11 cellular contexts compared by ENCODE assay signal in the genomic region with DNA sequence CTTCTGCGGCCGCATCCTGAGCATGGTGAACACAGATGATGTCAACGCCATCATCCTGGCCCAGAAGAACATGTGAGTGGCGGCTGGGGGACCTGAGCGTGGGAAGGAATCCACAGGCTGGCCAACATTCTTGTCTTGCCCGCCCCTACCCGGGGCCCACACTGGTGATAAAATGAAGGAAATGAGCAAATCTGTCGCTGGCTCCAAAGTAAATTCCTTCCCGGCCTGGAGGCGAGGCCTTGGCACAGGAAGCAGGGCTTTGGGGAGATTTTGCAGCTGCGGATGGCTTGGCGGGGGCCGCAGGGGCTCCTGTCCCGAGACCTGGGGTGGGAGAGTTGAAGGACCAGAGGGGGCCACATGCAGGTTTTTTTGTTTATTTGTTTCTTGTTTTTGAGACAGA. TPM values are rescaled to one million over a fixed set of nuclear protein-coding genes. Genes with fewer than 3 reads are reported as not detected.
DNase-seq lines count a peak whose midpoint lies in the region; ATAC-seq and TF ChIP-seq lines count a peak whose summit lies in the region.
"Had no signal": no experiment of that assay in that cellular context is flagged by ENCODE, and none has a peak within 500 bp of the region (broad histone marks: within the 10 kb centered on the region; RNA-seq: fewer than 3 reads in every experiment).

No MANE protein-coding gene starts in this region.

- TF ChIP-seq CTCF in gastroesophageal sphincter (IDR thresholded peaks at IDR 0.05) (no peak), gastrocnemius medialis (IDR thresholded peaks at IDR 0.05 in 4 of 5, conservative IDR thresholded peaks at IDR 0.05 in 1 of 5) (no peak)

- TF ChIP-seq POLR2A in gastroesophageal sphincter (IDR thresholded peaks at IDR 0.05), result no peak
- TF ChIP-seq POLR2A in gastrocnemius medialis (IDR thresholded peaks at IDR 0.05), result no peak

- WGBS in gastroesophageal sphincter (ENCODE audit: low coverage in 1 of 2), 2 donors, result 37 to 70% methylated on average over 2 to 7 of the region's 14 CpGs

- H3K4me1 ChIP-seq in gastroesophageal sphincter, result peaks cover 0 to 40% (median 9%) of the 10 kb centered on the region in 3 donors
- peaks cover 0 to 15% of the 10 kb centered on the region in 2 donors for H3K4me1 ChIP-seq in gastrocnemius medialis

- in situ Hi-C loops in gastrocnemius medialis (cut with MboI; ENCODE audit: low sequenced_read_pairs in 4 of 4), result loop anchor here in 1 of 4 donors (25.0 kb wide), 1 partner anchor 100 kb away; no protein-coding TSS in a partner anchor

- H3K9me3 ChIP-seq in gastroesophageal sphincter, result no peaks in the 10 kb centered on the region
- no peaks in the 10 kb centered on the region for H3K9me3 ChIP-seq in gastrocnemius medialis

- intact Hi-C loops in gastrocnemius medialis (cut with DNase I; ENCODE audit: low total_unique reads), result no loop called here

- ATAC-seq in gastroesophageal sphincter (no peak), gastrocnemius medialis (no peak)

- no peak for TF ChIP-seq EP300 in gastroesophageal sphincter (IDR thresholded peaks at IDR 0.05)

- H3K27ac ChIP-seq in gastroesophageal sphincter (peak overlapping the region in 3 of 4 donors; percentile 55 to 68 (median 62)), gastrocnemius medialis (peak overlapping the region; percentile 67 to 95 (median 72))
- H3K27ac ChIP-seq: KMS-11 had no signal

- H3K27me3 ChIP-seq in gastroesophageal sphincter (no peaks in the 10 kb centered on the region), gastrocnemius medialis (no peaks in the 10 kb centered on the region)

- H3K4me3 ChIP-seq in gastroesophageal sphincter, result no peak overlapping the region
- no peak overlapping the region for H3K4me3 ChIP-seq in gastrocnemius medialis

- peaks cover 0 to 56% of the 10 kb centered on the region in 2 donors for H3K36me3 ChIP-seq in gastroesophageal sphincter
- peaks cover 0 to 42% of the 10 kb centered on the region in 2 donors for H3K36me3 ChIP-seq in gastrocnemius medialis

- peak; percentile 6 for DNase-seq in NCI-H226
- no peak for DNase-seq in gastrocnemius medialis
- DNase-seq in CD1c-positive myeloid dendritic cell (ENCODE audit: extremely low spot score), result no peak
- no peak for DNase-seq in cortex of kidney (lab: John Stamatoyannopoulos, UW)
- DNase-seq in mesenteric fat pad (ENCODE audit: low spot score), result no peak
- DNase-seq: DMS79 treated with DMSO at 0.1 percent for 48 hours, NCI-H1930, NCI-H82, SHP77 treated with DMSO at 0.1 percent for 48 hours had no signal

RNA-seq across cellular contexts. Expression of a gene that starts 4.4 kb away (rescaled TPM):
- total RNA-seq in gastroesophageal sphincter, result 100 to 1,000 TPM; 130 to 137 (median 135) TPM
- 100 to 1,000 TPM in 3 of 4 donors, 10 to 100 TPM in 1; 97.1 to 155 (median 106) TPM for total RNA-seq in gastrocnemius medialis
- 90.9 TPM for total RNA-seq in mesenteric fat pad

RNA-seq across cellular contexts. Expression of a gene that starts 9.6 kb away (rescaled TPM):
- total RNA-seq in gastroesophageal sphincter (100 to 1,000 TPM; 371 to 644 (median 574) TPM), gastrocnemius medialis (100 to 1,000 TPM; 512 to 719 (median 537) TPM), mesenteric fat pad (959 TPM)

RNA-seq across cellular contexts. Expression of a gene that starts 18.7 kb away (rescaled TPM):
- 100 to 1,000 TPM; 408 to 436 (median 418) TPM for total RNA-seq in gastroesophageal sphincter
- total RNA-seq in gastrocnemius medialis, result 100 to 1,000 TPM; 157 to 195 (median 184) TPM
- 176 TPM for total RNA-seq in mesenteric fat pad

RNA-seq across cellular contexts. Expression of a gene that starts 26.5 kb away (rescaled TPM):
- total RNA-seq in gastroesophageal sphincter, result 10 to 100 TPM; 64.8 to 72.6 (median 68.6) TPM
- 100 to 1,000 TPM; 163 to 337 (median 187) TPM for total RNA-seq in gastrocnemius medialis
- total RNA-seq in mesenteric fat pad, result 52.7 TPM

RNA-seq across cellular contexts. Expression of a gene that starts 40.2 kb away (rescaled TPM):
- total RNA-seq in gastroesophageal sphincter, result 10 to 100 TPM; 12.5 to 19.0 (median 14.7) TPM
- total RNA-seq in gastrocnemius medialis, result 10 to 100 TPM; 21.8 to 30.8 (median 27.3) TPM
- 38.4 TPM for total RNA-seq in mesenteric fat pad
